16 cellular contexts compared by ENCODE assay signal in genomic region chr15:79989682-79990081, GRCh38. TPM values are rescaled to one million over a fixed set of nuclear protein-coding genes. Genes with fewer than 3 reads are reported as not detected.
DNase-seq lines count a peak whose midpoint lies in the region; ATAC-seq, FAIRE-seq and TF ChIP-seq lines count a peak whose summit lies in the region.
"Had no signal": no experiment of that assay in that cellular context is flagged by ENCODE, and none has a peak within 500 bp of the region (broad histone marks: within the 10 kb centered on the region; RNA-seq: fewer than 3 reads in every experiment).

No MANE protein-coding gene starts in this region.

- no peak for ATAC-seq in GM21786 (IDR thresholded peaks at IDR 0.05; ENCODE audit: unreplicated experiment)
- ATAC-seq: activated T-helper 17 cell treated with anti-CD3 and anti-CD28 coated beads, Interleukin-2, amount 50 U/mL, for 72 hours; gastroesophageal sphincter; stimulated activated effector memory CD8-positive, alpha-beta T cell treated with anti-CD3 and anti-CD28 coated beads, Interleukin-12 subunit alpha, Interleukin-12 subunit beta, amount 100 ng/mL, for 72 hours; T-helper 17 cell had no signal

- H3K36me3 ChIP-seq in OCI-LY3 (replicated peaks; ENCODE audit: low read depth, low read length) (no peaks in the 10 kb centered on the region), small intestine (ENCODE audit: control insufficient read depth in 2 of 2, insufficient read depth in 2 of 2, low read length in 2 of 2) (no peaks in the 10 kb centered on the region)
- H3K36me3 ChIP-seq: gastroesophageal sphincter had no signal

- H3K4me3 ChIP-seq in OCI-LY3 (ENCODE audit: low read length) = no peak overlapping the region
- H3K4me3 ChIP-seq in small intestine (ENCODE audit: low read depth in 1 of 2, low read length in 2 of 2) = no peak overlapping the region
- H3K4me3 ChIP-seq: gastroesophageal sphincter had no signal

- no peak overlapping the region for H2AFZ ChIP-seq in OCI-LY3 (ENCODE audit: low read depth, low read length)

- peaks cover 43% of the 10 kb centered on the region for H3K4me1 ChIP-seq in OCI-LY3 (ENCODE audit: low read length)
- H3K4me1 ChIP-seq in small intestine (ENCODE audit: control insufficient read depth in 2 of 2, insufficient read depth in 1 of 2, low read depth in 1 of 2, low read length in 1 of 2) = peaks cover 0 to 1% of the 10 kb centered on the region in 2 donors
- H3K4me1 ChIP-seq: gastroesophageal sphincter had no signal

- 23 to 56% (median 43%) methylated on average over 5 of the region's 5 CpGs for WGBS in small intestine, 3 donors

- no peaks in the 10 kb centered on the region; the same call in 1 of the 2 replicates for H3K79me2 ChIP-seq in OCI-LY3 (ENCODE audit: low read length)

- no peak overlapping the region for H3K9ac ChIP-seq in OCI-LY3 (ENCODE audit: low read length)

- H3K9me3 ChIP-seq in OCI-LY3 (ENCODE audit: insufficient read depth, low read length) (no peaks in the 10 kb centered on the region), small intestine (ENCODE audit: control insufficient read depth, low read depth) (no peaks in the 10 kb centered on the region)
- H3K9me3 ChIP-seq: gastroesophageal sphincter had no signal

- peak overlapping the region; percentile 51 for H3K4me2 ChIP-seq in OCI-LY3 (ENCODE audit: low read length)

- no peak for TF ChIP-seq CTCF in OCI-LY3 (IDR thresholded peaks at IDR 0.05; ENCODE audit: low read depth, low read length)

- DNase-seq in HCEC 1CT (peak; percentile 36), fibroblast of peridontal ligament (ENCODE audit: extremely low read depth) (peak; percentile 31), small intestine (peak; percentile 39), RCC 7860 (ENCODE audit: low spot score) (no peak), posterior vena cava (ENCODE audit: low spot score) (no peak)
- DNase-seq: activated CD4-positive, alpha-beta T cell treated with anti-CD3 and anti-CD28 coated beads, Interleukin-2, amount 10 ng/mL, durations not matched to agents 7 days and 5 days; CD4-positive, alpha-beta T cell; stimulated activated CD4-positive, alpha-beta T cell treated with anti-CD3 and anti-CD28 coated beads, Interleukin-4, amount 100 ng/mL, for 1 hour; T-helper 17 cell had no signal

- intact Hi-C loops in posterior vena cava (cut with DNase I) = loop anchor here in 1 of 2 donors (5.0 kb wide), 1 partner anchor 637 kb away; no protein-coding TSS in a partner anchor

- no peaks in the 10 kb centered on the region for H4K20me1 ChIP-seq in OCI-LY3 (ENCODE audit: insufficient read depth, low read length)

- FAIRE-seq in small intestine (lab: Jason Lieb, UNC) (no peak), RCC 7860 (lab: Jason Lieb, UNC) (no peak)
- FAIRE-seq: H54, keratinocyte had no signal

- peaks cover 3% of the 10 kb centered on the region; the same call in 1 of the 2 replicates for H3K27me3 ChIP-seq in OCI-LY3 (ENCODE audit: low read depth, low read length)
- H3K27me3 ChIP-seq in small intestine (ENCODE audit: control insufficient read depth in 2 of 2, insufficient read depth in 2 of 2, low read length in 2 of 2) = no peaks in the 10 kb centered on the region
- H3K27me3 ChIP-seq: gastroesophageal sphincter had no signal

- H3K27ac ChIP-seq in OCI-LY3 (ENCODE audit: low read length) (no peak overlapping the region), small intestine (ENCODE audit: low read depth in 1 of 2, low read length in 1 of 2) (no peak overlapping the region)
- H3K27ac ChIP-seq: gastroesophageal sphincter had no signal

RNA-seq across cellular contexts. Expression of gene BCL2A1, which starts 18.7 kb away (rescaled TPM):
- 1 to 10 TPM; 2.0 to 5.1 (median 2.4) TPM for polyA plus RNA-seq in small intestine
- 1 to 10 TPM; 3.6 to 4.5 TPM for total RNA-seq in posterior vena cava

Comparison
In these comparisons a context has a peak if more than half of its experiments do, and no peak if none do; other contexts are left out.
1. DNase-seq: peak in HCEC 1CT (single experiment), fibroblast of peridontal ligament (single experiment) and small intestine (single experiment); none in RCC 7860 (single experiment) and posterior vena cava (single experiment).